Comparison of ENCODE assay signal across 8 cellular contexts in the genomic region with DNA sequence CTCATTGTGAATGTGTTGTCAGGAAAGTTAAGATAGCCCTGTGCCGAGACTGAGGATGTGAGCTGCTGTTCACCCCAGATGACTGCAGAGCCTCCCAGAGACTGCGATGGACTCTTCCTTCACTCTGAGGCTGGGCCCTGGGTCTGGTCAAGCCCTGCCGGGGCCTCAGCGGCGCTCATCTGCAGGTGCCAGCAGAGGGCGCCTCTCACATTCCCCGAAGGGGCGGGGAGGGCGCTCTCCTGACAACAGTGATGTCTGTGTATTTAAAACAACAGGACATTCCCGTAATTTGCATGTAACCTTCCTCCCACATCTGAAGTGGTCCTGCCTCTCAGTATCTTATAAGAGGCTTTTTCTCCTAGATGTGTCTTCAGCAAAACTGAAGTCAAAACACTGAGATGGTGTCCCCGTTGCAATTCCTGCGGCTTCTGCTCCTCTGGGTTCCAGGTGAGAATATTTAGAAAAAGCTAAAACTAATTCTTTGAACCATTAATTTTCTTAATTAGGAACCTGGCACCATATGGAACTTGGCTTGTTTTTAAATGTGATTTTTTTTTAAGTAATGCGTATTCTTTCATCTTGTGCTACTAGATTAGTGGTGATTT.
DNase-seq lines count a peak whose midpoint lies in the region; ATAC-seq and TF ChIP-seq lines count a peak whose summit lies in the region.

No MANE protein-coding gene starts in this region.

- peak; percentile 97 for TF ChIP-seq CTCF in 22Rv1 (IDR thresholded peaks at IDR 0.05)

- peak; percentile 1 for DNase-seq in G401 (ENCODE audit: low spot score)
- peak; percentile 60 for DNase-seq in RPMI8226
- DNase-seq in left ventricle myocardium superior: peak; percentile 41
- no peak for DNase-seq in amniotic stem cell (lab: John Stamatoyannopoulos, UW)
- no peak for DNase-seq in activated CD8-positive, alpha-beta memory T cell treated with anti-CD3 and anti-CD28 coated beads, Interleukin-2, amount 50 U/mL, for 4 hours
- no peak for DNase-seq in stimulated activated CD4-positive, alpha-beta T cell treated with anti-CD3 and anti-CD28 coated beads, Interleukin-4, amount 100 ng/mL, for 24 hours

- ATAC-seq in HG02852 (IDR thresholded peaks at IDR 0.05; ENCODE audit: unreplicated experiment) (peak; percentile 88), left ventricle myocardium superior (no peak)

- in situ Hi-C loops in G401 (cut with HindIII; ENCODE audit: low sequenced_read_pairs): no loop called here

- intact Hi-C loops in left ventricle myocardium superior (cut with micrococcal nuclease): no loop called here

- no peak overlapping the region for H3K27ac ChIP-seq in 22Rv1

Comparison
In these comparisons a context has a peak if more than half of its experiments do, and no peak if none do; other contexts are left out.
1. DNase-seq: peak in G401 (single experiment), RPMI8226 (single experiment) and left ventricle myocardium superior (single experiment); none in amniotic stem cell (single experiment), activated CD8-positive, alpha-beta memory T cell treated with anti-CD3 and anti-CD28 coated beads, Interleukin-2, amount 50 U/mL, for 4 hours (single experiment) and stimulated activated CD4-positive, alpha-beta T cell treated with anti-CD3 and anti-CD28 coated beads, Interleukin-4, amount 100 ng/mL, for 24 hours (single experiment).